In the genomic region with DNA sequence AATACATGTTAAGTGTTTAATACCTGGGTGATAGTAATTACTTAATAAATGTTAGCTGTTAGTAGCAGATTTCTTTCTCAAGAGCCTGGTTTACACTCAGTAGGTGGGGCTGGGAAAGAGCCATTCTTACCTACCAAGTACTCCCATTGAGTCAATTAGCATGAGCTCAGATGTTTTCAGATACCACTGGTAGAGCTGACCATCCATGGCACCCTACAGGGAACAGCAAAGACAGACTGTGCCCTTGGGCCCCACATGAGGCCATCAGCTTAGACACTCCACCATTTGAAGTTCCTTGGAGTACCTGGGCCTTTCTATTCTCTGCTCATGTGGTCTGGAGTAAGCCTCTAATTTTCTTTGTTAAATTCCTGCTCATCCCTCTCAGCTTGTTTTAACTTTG, we compare ENCODE assay signal across 21 cellular contexts.
"Had no signal": no experiment of that assay in that cellular context is flagged by ENCODE, and none has a peak within 500 bp of the region (broad histone marks: within the 10 kb centered on the region; RNA-seq: fewer than 3 reads in every experiment).

No MANE protein-coding gene starts in this region.

- H3K4me3 ChIP-seq: PC-9, Peyer's patch, SJSA1, SK-N-MC had no signal

- H3K36me3 ChIP-seq: Peyer's patch, SJSA1 had no signal

- H3K27me3 ChIP-seq: Peyer's patch, SJSA1 had no signal

- H3K27ac ChIP-seq: PC-9, Peyer's patch, SJSA1, SK-N-MC had no signal

- DNase-seq: KBM-7, MV-4-11, NCI-H1048, NCI-H1105, NCI-H1436 treated with DMSO at 0.1 percent for 48 hours, NCI-H1694, NCI-H187 treated with DMSO at 0.1 percent for 48 hours, NCI-H2029 treated with DMSO at 0.1 percent for 48 hours, NCI-H2171, NCI-H345, NCI-H446 treated with DMSO at 0.1 percent for 48 hours, NCI-H524, NCI-H526 treated with DMSO at 0.1 percent for 48 hours, NCI-H774, OCI-M1, PC-9, Peyer's patch, SIG-M5 had no signal

- ATAC-seq: Right ventricle myocardium inferior had no signal

- H2AFZ ChIP-seq: PC-9 had no signal

- H3K4me2 ChIP-seq: PC-9 had no signal

- H3K4me1 ChIP-seq: Peyer's patch, SJSA1 had no signal

- H3K9me3 ChIP-seq: Peyer's patch, SJSA1 had no signal
